ENCODE assay signal across 13 cellular contexts in the genomic region with DNA sequence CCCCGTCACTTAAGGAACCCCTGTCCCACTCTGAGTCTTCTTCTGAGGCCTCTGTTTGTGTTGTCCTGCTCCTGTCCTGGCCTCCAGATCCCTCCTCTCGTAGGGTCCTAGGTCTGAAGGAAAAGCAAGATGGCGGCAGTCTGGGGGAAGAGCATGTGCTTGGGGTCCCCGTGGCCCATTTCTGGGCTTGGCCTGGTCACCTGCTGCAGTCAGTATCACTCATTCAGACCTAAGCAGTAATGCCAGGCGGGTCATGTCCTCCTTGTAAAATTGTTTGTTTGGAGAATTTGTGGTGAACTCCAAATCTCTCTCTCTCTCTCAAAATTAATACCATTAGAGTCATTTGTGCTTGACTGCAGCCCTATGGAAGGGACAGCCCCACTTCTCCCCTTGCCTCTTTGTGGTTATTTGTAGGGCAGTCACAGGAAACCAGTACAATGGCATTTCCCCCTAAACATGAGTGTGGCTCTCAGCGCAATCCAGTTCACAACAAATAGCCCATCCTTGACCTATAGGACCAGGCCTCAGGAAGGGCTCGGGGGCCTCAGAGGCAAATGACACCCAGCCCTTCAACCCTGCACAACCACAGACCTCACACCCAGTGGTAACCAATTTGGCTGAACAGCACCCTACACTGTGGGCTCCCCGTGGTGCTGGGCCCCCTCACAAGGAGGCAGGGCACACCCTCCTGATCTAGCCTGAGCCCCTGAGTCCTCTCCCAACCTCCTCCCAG.
DNase-seq lines count a peak whose midpoint lies in the region; ATAC-seq and TF ChIP-seq lines count a peak whose summit lies in the region.
"Had no signal": no experiment of that assay in that cellular context is flagged by ENCODE, and none has a peak within 500 bp of the region (broad histone marks: within the 10 kb centered on the region; RNA-seq: fewer than 3 reads in every experiment).

No MANE protein-coding gene starts in this region.

- TF ChIP-seq CTCF in right lobe of liver (IDR thresholded peaks at IDR 0.05) (no peak), Calu3 (IDR thresholded peaks at IDR 0.05; ENCODE audit: unreplicated experiment) (no peak)

- no peaks in the 10 kb centered on the region for H3K9me3 ChIP-seq in right lobe of liver
- H3K9me3 ChIP-seq: neutrophil had no signal

- WGBS in right lobe of liver (ENCODE audit: insufficient coverage, low coverage, low lambda C conversion rate, missing lambda C conversion rate), result 49% methylated on average over 4 of the region's 8 CpGs

- H3K27ac Mint-ChIP-seq in Calu3 (ENCODE audit: unreplicated experiment), result no peak overlapping the region

- peak overlapping the region; percentile 22 to 82 (median 81) for H3K27ac ChIP-seq in right lobe of liver
- H3K27ac ChIP-seq: cardiac muscle cell, hepatocyte, neutrophil had no signal

- H3K36me3 Mint-ChIP-seq in Calu3 (ENCODE audit: insufficient read depth, unreplicated experiment), result no peaks in the 10 kb centered on the region

- peaks cover 0 to 62% (median 20%) of the 10 kb centered on the region in 4 donors for H3K4me1 ChIP-seq in right lobe of liver

- H3K4me3 ChIP-seq in right lobe of liver, result no peak overlapping the region
- H3K4me3 ChIP-seq: cardiac muscle cell, hepatocyte had no signal

- no peak for TF ChIP-seq POLR2A in right lobe of liver (IDR thresholded peaks at IDR 0.05)

- BruUV-seq in Calu3 (replicated peaks; lab: Mats Ljungman, UMichigan), result no TSS peak

- peaks cover 2% of the 10 kb centered on the region for H3K9me3 Mint-ChIP-seq in Calu3 (ENCODE audit: low read depth, unreplicated experiment)

- H3K4me1 Mint-ChIP-seq in Calu3 (ENCODE audit: low read depth, unreplicated experiment), result no peaks in the 10 kb centered on the region

- CTCF ChIA-PET in Calu3 (lab: Charles Lee), result no interaction called here

- H3K36me3 ChIP-seq in right lobe of liver, result no peaks in the 10 kb centered on the region
- H3K36me3 ChIP-seq: cardiac muscle cell, neutrophil had no signal

- H3K27me3 Mint-ChIP-seq in Calu3 (ENCODE audit: unreplicated experiment), result no peaks in the 10 kb centered on the region

- ATAC-seq in GM18517 (IDR thresholded peaks at IDR 0.05; ENCODE audit: unreplicated experiment) (peak; percentile 84), GM21515 (IDR thresholded peaks at IDR 0.05; ENCODE audit: unreplicated experiment) (peak; percentile 75), HG03175 (IDR thresholded peaks at IDR 0.05; ENCODE audit: unreplicated experiment) (peak; percentile 69), right lobe of liver (no peak)

- DNase-seq in right lobe of liver (no peak), SKM-1 treated with dmso at 0.1 percent for 144 hours (lab: John Stamatoyannopoulos, UW; ENCODE audit: unreplicated experiment) (no peak), D341Med (ENCODE audit: low spot score) (no peak), Calu3 (no peak)
- no peak for DNase-seq in activated T-cell treated with anti-CD3 and anti-CD28 coated beads, Interleukin-2, amount 50 U/mL, for 1 hour
- DNase-seq: activated CD4-positive, alpha-beta T cell treated with anti-CD3 and anti-CD28 coated beads, Interleukin-2, amount 50 U/mL, for 1 hour; NCI-H748 treated with DMSO at 0.1 percent for 48 hours had no signal

- H3K27me3 ChIP-seq in right lobe of liver, result no peaks in the 10 kb centered on the region
- H3K27me3 ChIP-seq: cardiac muscle cell, hepatocyte had no signal

- no peak overlapping the region for H3K4me3 Mint-ChIP-seq in Calu3 (ENCODE audit: low read depth, unreplicated experiment)

- intact Hi-C loops in right lobe of liver (cut with DNase I), result loop anchor here in 1 of 2 donors (10.0 kb wide), 1 partner anchor 1849 kb away; no protein-coding TSS in a partner anchor
- intact Hi-C loops in Calu3 (cut with micrococcal nuclease; ENCODE audit: unreplicated experiment), result no loop called here

Comparison
In these comparisons a context has a peak if more than half of its experiments do, and no peak if none do; other contexts are left out.
1. ATAC-seq: peak in GM18517 (single experiment), GM21515 (single experiment) and HG03175 (single experiment); none in right lobe of liver (0 of 4).